In genomic region chr18:12029786-12030571, GRCh38 we compare ENCODE assay signal across 19 cellular contexts.
"Had no signal": no experiment of that assay in that cellular context is flagged by ENCODE, and none has a peak within 500 bp of the region (broad histone marks: within the 10 kb centered on the region; RNA-seq: fewer than 3 reads in every experiment).

No MANE protein-coding gene starts in this region.

- H3K4me3 ChIP-seq: ascending aorta, gastrocnemius medialis, spleen, testis had no signal

- H3K9me3 Mint-ChIP-seq: activated CD4-positive, alpha-beta memory T cell treated with anti-CD3 and anti-CD28 coated beads, Interleukin-2, amount 10 ng/mL, durations not matched to agents 7 days and 5 days; activated CD4-positive, alpha-beta T cell treated with anti-CD3 and anti-CD28 coated beads, Interleukin-2, amount 10 ng/mL, durations not matched to agents 24 days and 14 days; activated naive CD4-positive, alpha-beta T cell treated with anti-CD3 and anti-CD28 coated beads, Interleukin-2, amount 50 U/mL, for 72 hours; activated T-helper 1 cell treated with anti-CD3 and anti-CD28 coated beads, Interleukin-12 subunit alpha, Interleukin-12 subunit beta, Interleukin-2, Interleukin-4 antibody, amounts not matched to agents 30 ng/mL and 10 ng/mL and 1 ng/mL, durations not matched to agents 14 hours and 24 hours and 36 hours; T-helper 1 cell treated with Interleukin-12 subunit alpha and Interleukin-12 subunit beta and Interleukin-4 antibody, amounts not matched to agents 30 μg/mL and 1 μg/mL, for 36 hours had no signal

- H3K27me3 Mint-ChIP-seq: activated CD4-positive, alpha-beta memory T cell treated with anti-CD3 and anti-CD28 coated beads, Interleukin-2, amount 10 ng/mL, durations not matched to agents 7 days and 5 days; activated CD4-positive, alpha-beta T cell treated with anti-CD3 and anti-CD28 coated beads, Interleukin-2, amount 10 ng/mL, durations not matched to agents 24 days and 14 days had no signal

- H3K27ac Mint-ChIP-seq: activated CD4-positive, alpha-beta memory T cell treated with anti-CD3 and anti-CD28 coated beads, Interleukin-2, amount 10 ng/mL, durations not matched to agents 7 days and 5 days; activated CD4-positive, alpha-beta T cell treated with anti-CD3 and anti-CD28 coated beads, Interleukin-2, amount 10 ng/mL, durations not matched to agents 24 days and 14 days; activated naive CD4-positive, alpha-beta T cell treated with anti-CD3 and anti-CD28 coated beads, Interleukin-2, amount 50 U/mL, for 72 hours; activated T-helper 1 cell treated with anti-CD3 and anti-CD28 coated beads, Interleukin-12 subunit alpha, Interleukin-12 subunit beta, Interleukin-2, Interleukin-4 antibody, amounts not matched to agents 30 ng/mL and 10 ng/mL and 1 ng/mL, durations not matched to agents 14 hours and 24 hours and 36 hours; T-helper 1 cell treated with Interleukin-12 subunit alpha and Interleukin-12 subunit beta and Interleukin-4 antibody, amounts not matched to agents 30 μg/mL and 1 μg/mL, for 36 hours had no signal

- H3K9me3 ChIP-seq: ascending aorta, gastrocnemius medialis, spleen, testis had no signal

- ATAC-seq: activated naive CD4-positive, alpha-beta T cell treated with anti-CD3 and anti-CD28 coated beads, Interleukin-2, amount 50 U/mL, for 72 hours; esophagus mucosa; gastrocnemius medialis; left cardiac atrium had no signal

- H3K27me3 ChIP-seq: ascending aorta, gastrocnemius medialis, spleen, testis had no signal

- H3K27ac ChIP-seq: ascending aorta, spleen, testis had no signal

- DNase-seq: activated CD4-positive, alpha-beta memory T cell treated with anti-CD3 and anti-CD28 coated beads, Interleukin-2, amount 10 ng/mL, durations not matched to agents 7 days and 5 days; activated CD4-positive, alpha-beta T cell treated with anti-CD3 and anti-CD28 coated beads, Interleukin-2, amount 10 ng/mL, durations not matched to agents 24 days and 14 days; activated gamma-delta T cell treated with Interleukin-2 at 50 U/mL for 16 hours; central memory CD4-positive, alpha-beta T cell; dermis blood vessel endothelial cell; effector memory CD4-positive, alpha-beta T cell; gastrocnemius medialis; hypothalamus; left cardiac atrium; spleen; stimulated activated CD4-positive, alpha-beta T cell treated with anti-CD3 and anti-CD28 coated beads, Interleukin-4, amount 100 ng/mL, for 1 hour; stimulated activated naive CD4-positive, alpha-beta T cell; testis; trophoblast cell had no signal

- H3K4me1 ChIP-seq: ascending aorta, testis had no signal

- H3K36me3 Mint-ChIP-seq: activated naive CD4-positive, alpha-beta T cell treated with anti-CD3 and anti-CD28 coated beads, Interleukin-2, amount 50 U/mL, for 72 hours had no signal

- H3K4me3 Mint-ChIP-seq: activated CD4-positive, alpha-beta memory T cell treated with anti-CD3 and anti-CD28 coated beads, Interleukin-2, amount 10 ng/mL, durations not matched to agents 7 days and 5 days; activated CD4-positive, alpha-beta T cell treated with anti-CD3 and anti-CD28 coated beads, Interleukin-2, amount 10 ng/mL, durations not matched to agents 24 days and 14 days; activated T-helper 1 cell treated with anti-CD3 and anti-CD28 coated beads, Interleukin-12 subunit alpha, Interleukin-12 subunit beta, Interleukin-2, Interleukin-4 antibody, amounts not matched to agents 30 ng/mL and 10 ng/mL and 1 ng/mL, durations not matched to agents 14 hours and 24 hours and 36 hours; T-helper 1 cell treated with Interleukin-12 subunit alpha and Interleukin-12 subunit beta and Interleukin-4 antibody, amounts not matched to agents 30 μg/mL and 1 μg/mL, for 36 hours had no signal
